Comparison of ENCODE assay signal across 2 cellular contexts in the genomic region with DNA sequence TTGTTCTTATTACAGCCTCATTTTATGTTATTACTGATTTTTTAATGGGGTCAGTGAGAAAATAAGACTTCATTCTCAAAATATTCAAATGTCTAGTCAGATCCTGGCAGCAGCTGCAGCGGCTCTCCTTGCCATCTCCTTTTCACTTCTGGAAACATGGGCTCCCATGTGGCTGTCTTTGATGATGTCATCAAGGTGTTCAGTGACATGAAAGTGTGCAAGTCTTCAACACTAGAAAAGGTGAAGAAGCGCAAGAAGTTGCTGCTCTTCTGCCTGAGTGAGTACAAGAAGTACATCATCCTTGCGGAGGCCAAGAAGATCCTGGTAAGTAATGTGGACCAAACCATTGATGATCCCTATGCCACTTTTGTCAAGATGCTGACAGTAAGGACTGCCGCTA.
TF ChIP-seq lines count a peak whose summit lies in the region.

No MANE protein-coding gene starts in this region.

TF ChIP-seq in SK-N-SH, 30 proteins besides CTCF, POLR2A, EP300 and RAD21:
- no peak for TF ChIP-seq SMC3 (IDR thresholded peaks at IDR 0.05; ENCODE audit: low read depth, low read length)
- TF ChIP-seq JUND (IDR thresholded peaks at IDR 0.05), result no peak
- TF ChIP-seq, protein P1, sequence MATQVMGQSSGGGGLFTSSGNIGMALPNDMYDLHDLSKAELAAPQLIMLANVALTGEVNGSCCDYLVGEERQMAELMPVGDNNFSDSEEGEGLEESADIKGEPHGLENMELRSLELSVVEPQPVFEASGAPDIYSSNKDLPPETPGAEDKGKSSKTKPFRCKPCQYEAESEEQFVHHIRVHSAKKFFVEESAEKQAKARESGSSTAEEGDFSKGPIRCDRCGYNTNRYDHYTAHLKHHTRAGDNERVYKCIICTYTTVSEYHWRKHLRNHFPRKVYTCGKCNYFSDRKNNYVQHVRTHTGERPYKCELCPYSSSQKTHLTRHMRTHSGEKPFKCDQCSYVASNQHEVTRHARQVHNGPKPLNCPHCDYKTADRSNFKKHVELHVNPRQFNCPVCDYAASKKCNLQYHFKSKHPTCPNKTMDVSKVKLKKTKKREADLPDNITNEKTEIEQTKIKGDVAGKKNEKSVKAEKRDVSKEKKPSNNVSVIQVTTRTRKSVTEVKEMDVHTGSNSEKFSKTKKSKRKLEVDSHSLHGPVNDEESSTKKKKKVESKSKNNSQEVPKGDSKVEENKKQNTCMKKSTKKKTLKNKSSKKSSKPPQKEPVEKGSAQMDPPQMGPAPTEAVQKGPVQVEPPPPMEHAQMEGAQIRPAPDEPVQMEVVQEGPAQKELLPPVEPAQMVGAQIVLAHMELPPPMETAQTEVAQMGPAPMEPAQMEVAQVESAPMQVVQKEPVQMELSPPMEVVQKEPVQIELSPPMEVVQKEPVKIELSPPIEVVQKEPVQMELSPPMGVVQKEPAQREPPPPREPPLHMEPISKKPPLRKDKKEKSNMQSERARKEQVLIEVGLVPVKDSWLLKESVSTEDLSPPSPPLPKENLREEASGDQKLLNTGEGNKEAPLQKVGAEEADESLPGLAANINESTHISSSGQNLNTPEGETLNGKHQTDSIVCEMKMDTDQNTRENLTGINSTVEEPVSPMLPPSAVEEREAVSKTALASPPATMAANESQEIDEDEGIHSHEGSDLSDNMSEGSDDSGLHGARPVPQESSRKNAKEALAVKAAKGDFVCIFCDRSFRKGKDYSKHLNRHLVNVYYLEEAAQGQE (IDR thresholded peaks at IDR 0.05; ENCODE audit: low read depth, low read length), result no peak
- TF ChIP-seq FOXJ3 (CRISPR knock-in tag; IDR thresholded peaks at IDR 0.05), result no peak
- TF ChIP-seq TEAD4 (IDR thresholded peaks at IDR 0.05; ENCODE audit: borderline replicate concordance, insufficient read depth), result no peak
- TF ChIP-seq EZH2phosphoT487 (IDR thresholded peaks at IDR 0.05; ENCODE audit: borderline replicate concordance, low read depth), result no peak
- TF ChIP-seq RCOR1 (IDR thresholded peaks at IDR 0.05; ENCODE audit: low read length), result no peak

TF ChIP-seq in SK-N-SH treated with all-trans-retinoic acid at 6 μM for 48 hours, 23 proteins besides CTCF, POLR2A, EP300 and RAD21:
- no peak for TF ChIP-seq OSR1 (CRISPR knock-in tag; IDR thresholded peaks at IDR 0.05)
- TF ChIP-seq, protein P2, sequence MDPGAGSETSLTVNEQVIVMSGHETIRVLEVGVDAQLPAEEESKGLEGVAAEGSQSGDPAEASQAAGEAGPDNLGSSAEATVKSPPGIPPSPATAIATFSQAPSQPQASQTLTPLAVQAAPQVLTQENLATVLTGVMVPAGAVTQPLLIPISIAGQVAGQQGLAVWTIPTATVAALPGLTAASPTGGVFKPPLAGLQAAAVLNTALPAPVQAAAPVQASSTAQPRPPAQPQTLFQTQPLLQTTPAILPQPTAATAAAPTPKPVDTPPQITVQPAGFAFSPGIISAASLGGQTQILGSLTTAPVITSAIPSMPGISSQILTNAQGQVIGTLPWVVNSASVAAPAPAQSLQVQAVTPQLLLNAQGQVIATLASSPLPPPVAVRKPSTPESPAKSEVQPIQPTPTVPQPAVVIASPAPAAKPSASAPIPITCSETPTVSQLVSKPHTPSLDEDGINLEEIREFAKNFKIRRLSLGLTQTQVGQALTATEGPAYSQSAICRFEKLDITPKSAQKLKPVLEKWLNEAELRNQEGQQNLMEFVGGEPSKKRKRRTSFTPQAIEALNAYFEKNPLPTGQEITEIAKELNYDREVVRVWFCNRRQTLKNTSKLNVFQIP (CRISPR knock-in tag; IDR thresholded peaks at IDR 0.05; ENCODE audit: borderline replicate concordance, low read depth), result no peak
- no peak for TF ChIP-seq GLIS3 (CRISPR knock-in tag; IDR thresholded peaks at IDR 0.05)
- TF ChIP-seq PPARA (CRISPR knock-in tag; IDR thresholded peaks at IDR 0.05; ENCODE audit: borderline replicate concordance), result no peak
TF ChIP-seq in SK-N-SH treated with all-trans-retinoic acid at 6 μM for 48 hours: peak in this region for 0.
